ENCODE assay signal across 8 cellular contexts in the genomic region with DNA sequence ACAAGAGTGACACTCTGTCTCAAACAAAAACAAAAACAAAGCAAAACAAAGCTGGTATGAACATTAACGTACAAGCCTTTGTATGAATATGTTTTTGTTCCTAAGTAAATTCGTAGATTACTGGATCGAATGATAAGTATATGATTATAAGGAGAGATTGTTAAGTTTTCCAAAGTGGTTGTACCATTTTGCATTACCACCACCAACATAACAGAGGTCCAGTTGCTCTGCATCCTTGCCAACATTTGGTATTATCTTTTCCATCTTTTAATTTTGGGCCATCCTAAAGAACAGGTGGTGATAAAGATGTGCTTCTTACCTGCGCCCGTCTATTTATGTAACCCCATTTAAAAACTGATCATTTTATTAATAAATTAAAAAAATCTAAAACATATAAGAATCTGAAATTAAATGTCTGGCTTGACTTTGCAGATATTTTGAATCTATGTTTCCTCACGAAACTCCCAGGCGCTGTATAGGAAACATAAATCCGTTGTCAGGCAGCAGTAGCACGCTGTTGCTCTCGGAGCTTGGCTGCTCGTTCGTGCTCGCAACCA. TPM values are rescaled to one million over a fixed set of nuclear protein-coding genes. Genes with fewer than 3 reads are reported as not detected.
DNase-seq lines count a peak whose midpoint lies in the region; ATAC-seq and TF ChIP-seq lines count a peak whose summit lies in the region.

No MANE protein-coding gene starts in this region.

- H3K4me1 ChIP-seq in esophagus (ENCODE audit: control insufficient read depth in 2 of 2, insufficient read depth in 2 of 2, low read length in 1 of 2) = no peaks in the 10 kb centered on the region
- H3K4me1 ChIP-seq in gastrocnemius medialis = peaks cover 34 to 41% of the 10 kb centered on the region in 2 donors

- H3K27ac ChIP-seq in esophagus (ENCODE audit: low read depth in 2 of 2, low read length in 1 of 2) = peak overlapping the region; percentile 89 to 94
- peak overlapping the region; percentile 92 to 98 (median 97) for H3K27ac ChIP-seq in gastrocnemius medialis

- intact Hi-C loops in gastrocnemius medialis (cut with DNase I; ENCODE audit: low total_unique reads) = loop anchor here (1.0 to 10.0 kb wide), 5 partner anchors 133 to 1966 kb away; a partner anchor contains a TSS

- TF ChIP-seq CTCF in gastrocnemius medialis (IDR thresholded peaks at IDR 0.05 in 4 of 5, conservative IDR thresholded peaks at IDR 0.05 in 1 of 5) (no peak), GM10266 (IDR thresholded peaks at IDR 0.05; ENCODE audit: control insufficient read depth, insufficient read depth, low read depth, missing control alignments) (no peak)

- TF ChIP-seq POLR2A in GM15510 (IDR thresholded peaks at IDR 0.05; ENCODE audit: borderline replicate concordance, extremely low read depth, insufficient read length) (peak; percentile 75), gastrocnemius medialis (IDR thresholded peaks at IDR 0.05) (no peak)

- no peaks in the 10 kb centered on the region for H3K9me3 ChIP-seq in esophagus (ENCODE audit: control insufficient read depth in 2 of 2, insufficient read depth in 1 of 2, low read depth in 1 of 2, low read length in 1 of 2)
- no peaks in the 10 kb centered on the region for H3K9me3 ChIP-seq in gastrocnemius medialis

- H3K27me3 ChIP-seq in esophagus (ENCODE audit: control insufficient read depth in 1 of 2, insufficient read depth in 2 of 2, low read length in 2 of 2) (no peaks in the 10 kb centered on the region), gastrocnemius medialis (no peaks in the 10 kb centered on the region)

- WGBS in esophagus, 2 donors = 22% methylated on average over 13 of the region's 13 CpGs

- in situ Hi-C loops in gastrocnemius medialis (cut with MboI; ENCODE audit: low sequenced_read_pairs in 4 of 4) = loop anchor here in 1 of 4 donors (25.0 kb wide), 1 partner anchor 347 kb away; a partner anchor contains a TSS

- H3K4me3 ChIP-seq in esophagus (ENCODE audit: low read depth in 1 of 2, low read length in 2 of 2) = peak overlapping the region; percentile 39 to 95
- H3K4me3 ChIP-seq in gastrocnemius medialis = peak overlapping the region; percentile 92 to 97 (median 94)

- no peaks in the 10 kb centered on the region for H3K36me3 ChIP-seq in esophagus (ENCODE audit: control insufficient read depth in 2 of 2, insufficient read depth in 2 of 2, low read length in 1 of 2)
- peaks cover 0 to 8% of the 10 kb centered on the region in 2 donors for H3K36me3 ChIP-seq in gastrocnemius medialis

- no peak for ATAC-seq in gastrocnemius medialis

- no peak for DNase-seq in gastrocnemius medialis
- DNase-seq in GM10266 (ENCODE audit: extremely low spot score) = no peak
- DNase-seq in hypothalamus (lab: John Stamatoyannopoulos, UW) = no peak
- no peak for DNase-seq in stimulated activated CD4-positive, alpha-beta T cell treated with anti-CD3 and anti-CD28 coated beads, Interleukin-12 subunit alpha, Interleukin-12 subunit beta, amount 100 ng/mL, for 4 hours
- no peak for DNase-seq in GM19240 (ENCODE audit: insufficient read length, low spot score)

TF ChIP-seq in PFSK-1, 5 proteins besides CTCF, POLR2A, EP300 and RAD21:
- TF ChIP-seq FOXP2 (optimal IDR thresholded peaks at IDR 0.05; ENCODE audit: borderline replicate concordance, extremely low read depth, extremely low read length, insufficient read depth) (no peak), POLR2AphosphoS5 (IDR thresholded peaks at IDR 0.05; ENCODE audit: low read depth, low read length) (peak; percentile 56; the same call in 1 of the 2 replicates)

RNA-seq across cellular contexts. Expression of a gene that starts 0.6 kb away (rescaled TPM):
- polyA plus RNA-seq in PFSK-1 (2012; ENCODE audit: insufficient read length, low read depth) = 11.9 TPM
- 1 to 10 TPM; 4.0 to 9.5 TPM for polyA plus RNA-seq in esophagus
- total RNA-seq in gastrocnemius medialis = 10 to 100 TPM; 22.7 to 26.9 (median 24.5) TPM
